Comparison of ENCODE assay signal across 28 cellular contexts in genomic region chr3:8984081-8984480, GRCh38.
"Had no signal": no experiment of that assay in that cellular context is flagged by ENCODE, and none has a peak within 500 bp of the region (broad histone marks: within the 10 kb centered on the region; RNA-seq: fewer than 3 reads in every experiment).

No MANE protein-coding gene starts in this region.

- H3K4me3 ChIP-seq: heart left ventricle, left ventricle myocardium inferior, lung, neural progenitor cell, right atrium auricular region, skin epidermis, suprapubic skin, thoracic aorta, tibial artery, upper lobe of right lung, uterus had no signal

- DNase-seq: heart left ventricle; immature natural killer cell; left ventricle myocardium inferior; mesendoderm; naive B cell; occipital lobe; stimulated activated CD4-positive, alpha-beta T cell treated with anti-CD3 and anti-CD28 coated beads, Interleukin-12 subunit alpha, Interleukin-12 subunit beta, amount 100 ng/mL, for 4 hours; stimulated activated CD4-positive, alpha-beta T cell treated with anti-CD3 and anti-CD28 coated beads, Interleukin-15, amount 100 ng/mL, for 24 hours; stimulated activated CD4-positive, alpha-beta T cell treated with anti-CD3 and anti-CD28 coated beads, Interleukin-2, amount 100 ng/mL, for 24 hours; stimulated activated CD4-positive, alpha-beta T cell treated with anti-CD3 and anti-CD28 coated beads, Interleukin-4, amount 100 ng/mL, for 1 hour; stimulated activated naive CD4-positive, alpha-beta T cell; tibial artery; trophoblast cell; upper lobe of right lung; uterus had no signal

- H3K4me1 ChIP-seq: neural progenitor cell, parathyroid adenoma, uterus had no signal

- H3K27ac Mint-ChIP-seq: immature natural killer cell; mesothelial cell of epicardium; nephron; neural progenitor cell; stimulated activated naive CD8-positive, alpha-beta T cell treated with anti-CD3 and anti-CD28 coated beads, Interleukin-15, Interleukin-2, amounts not matched to agents 100 ng/mL and 50 ng/mL, for 24 hours had no signal

- H3K9ac ChIP-seq: neural progenitor cell, parathyroid adenoma had no signal

- H3K36me3 Mint-ChIP-seq: immature natural killer cell, mesothelial cell of epicardium had no signal

- H3K27ac ChIP-seq: heart left ventricle, left ventricle myocardium inferior, neural progenitor cell, neutrophil, parathyroid adenoma, right atrium auricular region, skin epidermis, suprapubic skin, thoracic aorta, tibial artery, upper lobe of right lung, uterus had no signal

- H2AFZ ChIP-seq: neural progenitor cell, parathyroid adenoma had no signal

- H3K27me3 ChIP-seq: heart left ventricle, neural progenitor cell, neutrophil, right atrium auricular region, suprapubic skin, upper lobe of right lung, uterus had no signal

- H3K9me3 ChIP-seq: right atrium auricular region, upper lobe of right lung, uterus had no signal

- H3K4me3 Mint-ChIP-seq: immature natural killer cell; mesothelial cell of epicardium; naive B cell; nephron; neural progenitor cell; stimulated activated naive CD8-positive, alpha-beta T cell treated with anti-CD3 and anti-CD28 coated beads, Interleukin-15, Interleukin-2, amounts not matched to agents 100 ng/mL and 50 ng/mL, for 24 hours had no signal

- H3K79me2 ChIP-seq: parathyroid adenoma had no signal

- ATAC-seq: heart left ventricle, sciatic nerve, upper lobe of right lung had no signal

- H3K36me3 ChIP-seq: heart left ventricle, left ventricle myocardium inferior, neural progenitor cell, neutrophil, right atrium auricular region, thoracic aorta, tibial artery, upper lobe of right lung, uterus had no signal

- H3K4me2 ChIP-seq: neural progenitor cell had no signal

- H3K9me3 Mint-ChIP-seq: nephron; stimulated activated naive CD8-positive, alpha-beta T cell treated with anti-CD3 and anti-CD28 coated beads, Interleukin-15, Interleukin-2, amounts not matched to agents 100 ng/mL and 50 ng/mL, for 24 hours had no signal

- FAIRE-seq: islet of Langerhans had no signal
